13 cellular contexts compared by ENCODE assay signal in genomic region chr20:19785886-19786285, GRCh38. TPM values are rescaled to one million over a fixed set of nuclear protein-coding genes. Genes with fewer than 3 reads are reported as not detected.
DNase-seq lines count a peak whose midpoint lies in the region; ATAC-seq and TF ChIP-seq lines count a peak whose summit lies in the region.
"Had no signal": no experiment of that assay in that cellular context is flagged by ENCODE, and none has a peak within 500 bp of the region (broad histone marks: within the 10 kb centered on the region; RNA-seq: fewer than 3 reads in every experiment).

No MANE protein-coding gene starts in this region.

- peak overlapping the region; percentile 35 for H3K27ac Mint-ChIP-seq in type B pancreatic cell

- H3K36me3 ChIP-seq in RWPE2 (ENCODE audit: low read depth): no peaks in the 10 kb centered on the region
- no peaks in the 10 kb centered on the region for H3K36me3 ChIP-seq in esophagus muscularis mucosa
- no peaks in the 10 kb centered on the region for H3K36me3 ChIP-seq in mucosa of rectum (ENCODE audit: control insufficient read depth in 2 of 2, insufficient read depth in 2 of 2, low read length in 2 of 2)

- peaks cover 24% of the 10 kb centered on the region for H3K36me3 Mint-ChIP-seq in type B pancreatic cell

- ATAC-seq in RWPE2 (ENCODE audit: low read depth): no peak
- ATAC-seq in HG02981 (IDR thresholded peaks at IDR 0.05; ENCODE audit: unreplicated experiment): no peak

- TF ChIP-seq EP300 in esophagus muscularis mucosa (IDR thresholded peaks at IDR 0.05): no peak

- H3K27me3 ChIP-seq in RWPE2 (ENCODE audit: insufficient read depth, poor library complexity, severe bottlenecking): no peaks in the 10 kb centered on the region
- no peaks in the 10 kb centered on the region for H3K27me3 ChIP-seq in esophagus muscularis mucosa
- H3K27me3 ChIP-seq in mucosa of rectum (ENCODE audit: control insufficient read depth in 2 of 2, insufficient read depth in 2 of 2, low read length in 2 of 2): no peaks in the 10 kb centered on the region

- H3K4me1 ChIP-seq in RWPE2 (ENCODE audit: insufficient read depth, poor library complexity, severe bottlenecking) (peaks cover 34% of the 10 kb centered on the region), esophagus muscularis mucosa (peaks cover 30 to 34% (median 33%) of the 10 kb centered on the region in 4 donors), mucosa of rectum (ENCODE audit: control insufficient read depth in 2 of 2, insufficient read depth in 2 of 2, low read length in 2 of 2) (peaks cover 5 to 24% of the 10 kb centered on the region in 2 donors)

- DNase-seq in RWPE2 (ENCODE audit: low spot score) (no peak), esophagus muscularis mucosa (ENCODE audit: extremely low spot score) (no peak), type B pancreatic cell (ENCODE audit: extremely low spot score, unreplicated experiment) (no peak), amygdala (lab: John Stamatoyannopoulos, UW) (no peak), NAMALWA (ENCODE audit: low spot score) (no peak), epidermal melanocyte (ENCODE audit: insufficient read length, low spot score) (no peak)
- DNase-seq: erythroblast; NCI-H1048; RPMI8226; stimulated activated CD4-positive, alpha-beta T cell treated with anti-CD3 and anti-CD28 coated beads, Interleukin-2, amount 100 ng/mL, for 48 hours had no signal

- H3K4me3 ChIP-seq in RWPE2 (ENCODE audit: severe bottlenecking) (no peak overlapping the region), esophagus muscularis mucosa (no peak overlapping the region), mucosa of rectum (ENCODE audit: low read length in 2 of 2) (no peak overlapping the region)

- no peaks in the 10 kb centered on the region for H3K27me3 Mint-ChIP-seq in type B pancreatic cell

- intact Hi-C loops in esophagus muscularis mucosa (cut with DNase I): loop anchor here (1.0 to 10.0 kb wide), 2 partner anchors 99 to 209 kb away; no protein-coding TSS in a partner anchor

- peak overlapping the region; percentile 30 for H3K4me3 Mint-ChIP-seq in type B pancreatic cell
- H3K4me3 Mint-ChIP-seq: neural crest cell had no signal

- no peak for TF ChIP-seq CTCF in RWPE2 (IDR thresholded peaks at IDR 0.05; ENCODE audit: poor library complexity, severe bottlenecking)
- TF ChIP-seq CTCF in esophagus muscularis mucosa (IDR thresholded peaks at IDR 0.05): no peak
- no peak for TF ChIP-seq CTCF in type B pancreatic cell (conservative IDR thresholded peaks at IDR 0.05)

- H3K9me3 ChIP-seq in RWPE2 (ENCODE audit: severe bottlenecking) (no peaks in the 10 kb centered on the region), esophagus muscularis mucosa (peaks cover 0 to 9% (median 0%) of the 10 kb centered on the region in 4 donors), mucosa of rectum (ENCODE audit: control insufficient read depth in 2 of 2, low read length in 2 of 2) (no peaks in the 10 kb centered on the region)

- 78% methylated on average over 1 of the region's 1 CpG for WGBS in esophagus muscularis mucosa

- peak overlapping the region; percentile 92 for H3K27ac ChIP-seq in RWPE2 (ENCODE audit: poor library complexity, severe bottlenecking)
- peak overlapping the region in 3 of 4 donors; percentile 14 to 54 (median 41) for H3K27ac ChIP-seq in esophagus muscularis mucosa (replicated peaks in 1 of 4)
- H3K27ac ChIP-seq in mucosa of rectum (ENCODE audit: low read depth in 2 of 2, low read length in 2 of 2): peak overlapping the region; percentile 7 to 20

- H3K9ac ChIP-seq in mucosa of rectum (ENCODE audit: low read depth in 1 of 2, low read length in 2 of 2): no peak overlapping the region

- peaks cover 19% of the 10 kb centered on the region for H3K9me3 Mint-ChIP-seq in type B pancreatic cell

- TF ChIP-seq POLR2A in esophagus muscularis mucosa (IDR thresholded peaks at IDR 0.05; ENCODE audit: low read depth): no peak

- peaks cover 42% of the 10 kb centered on the region for H3K4me1 Mint-ChIP-seq in type B pancreatic cell (ENCODE audit: unreplicated experiment)

RNA-seq across cellular contexts. Expression of gene RIN2, which starts 27.8 kb away (rescaled TPM):
- 10 to 100 TPM; 49.8 to 65.1 (median 53.0) TPM for total RNA-seq in esophagus muscularis mucosa
- total RNA-seq in type B pancreatic cell (ENCODE audit: low replicate concordance): 44.8 and 46.8 TPM in 2 replicates

Comparison
In these comparisons a context has a peak if more than half of its experiments do, and no peak if none do; other contexts are left out.
1. H3K27ac ChIP-seq: peak in every context shown above with its lines; median percentile 92 in RWPE2; 41 in esophagus muscularis mucosa; 14 in mucosa of rectum.